10 cellular contexts compared by ENCODE assay signal in the genomic region with DNA sequence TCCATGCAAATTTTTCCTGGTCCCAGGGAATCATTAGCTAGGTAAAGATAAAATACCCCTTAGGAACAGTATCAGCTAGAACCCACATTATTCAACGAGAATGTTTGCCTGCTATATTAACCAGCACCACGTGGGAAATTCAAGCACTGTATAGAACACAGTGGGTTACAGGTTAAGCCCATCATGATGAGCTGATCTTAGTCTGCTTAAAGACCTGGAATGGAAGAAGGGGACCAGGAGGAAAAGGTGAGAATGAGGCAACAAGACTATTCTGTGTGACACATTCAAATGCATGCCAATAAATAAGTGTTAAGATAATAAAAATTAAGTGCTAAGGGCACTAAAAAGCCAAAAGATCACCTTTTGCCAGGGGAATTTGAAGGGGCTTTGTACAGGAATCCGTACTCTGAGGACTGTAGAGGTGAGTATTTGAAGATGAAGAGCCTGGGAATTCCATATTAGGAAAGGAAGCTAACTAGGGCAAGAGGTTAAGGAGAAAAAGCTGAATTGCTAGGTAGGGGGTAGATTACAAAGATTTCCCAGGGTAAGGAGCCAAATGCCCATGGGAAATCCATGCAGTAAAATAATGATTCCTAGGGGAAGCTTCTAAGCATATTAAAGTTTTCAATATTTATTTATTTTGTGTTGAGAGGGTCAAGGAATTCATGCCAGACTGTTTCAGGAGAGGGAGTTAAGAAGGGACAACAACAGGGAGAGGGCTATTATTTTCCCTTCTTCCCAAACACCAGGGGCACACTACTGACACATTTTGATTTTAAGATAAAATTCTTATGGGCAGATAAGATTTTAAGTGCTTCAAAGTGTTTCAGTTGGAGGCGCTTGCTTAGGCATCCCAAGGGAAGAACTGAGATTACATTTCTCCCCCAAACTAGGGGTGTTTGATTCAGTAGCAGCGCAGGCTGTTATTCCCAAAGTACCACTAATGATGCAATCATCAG.
"Had no signal": no experiment of that assay in that cellular context is flagged by ENCODE, and none has a peak within 500 bp of the region (broad histone marks: within the 10 kb centered on the region; RNA-seq: fewer than 3 reads in every experiment).

No MANE protein-coding gene starts in this region.

- H3K27me3 ChIP-seq: cardiac muscle cell, ovary had no signal

- H3K9me3 ChIP-seq: ovary, thoracic aorta had no signal

- ATAC-seq: left ventricle myocardium superior had no signal

- H3K9me3 Mint-ChIP-seq: activated naive CD4-positive, alpha-beta T cell treated with anti-CD3 and anti-CD28 coated beads, Interleukin-2, amount 10 ng/mL, durations not matched to agents 7 days and 5 days; memory B cell had no signal

- H3K36me3 Mint-ChIP-seq: activated naive CD4-positive, alpha-beta T cell treated with anti-CD3 and anti-CD28 coated beads, Interleukin-2, amount 10 ng/mL, durations not matched to agents 7 days and 5 days; memory B cell had no signal

- H3K36me3 ChIP-seq: cardiac muscle cell, ovary, thoracic aorta had no signal

- H3K27ac Mint-ChIP-seq: activated naive CD4-positive, alpha-beta T cell treated with anti-CD3 and anti-CD28 coated beads, Interleukin-2, amount 10 ng/mL, durations not matched to agents 7 days and 5 days; memory B cell had no signal

- H3K4me3 ChIP-seq: cardiac muscle cell, ovary, thoracic aorta had no signal

- DNase-seq: activated CD4-positive, CD25-positive, alpha-beta regulatory T cell treated with anti-CD3 and anti-CD28 coated beads, Interleukin-2, amount 50 U/mL, for 72 hours; activated naive CD4-positive, alpha-beta T cell treated with anti-CD3 and anti-CD28 coated beads, Interleukin-2, amount 10 ng/mL, durations not matched to agents 7 days and 5 days; activated T-cell treated with anti-CD3 and anti-CD28 coated beads for 4 hours; erythroblast; left ventricle myocardium superior; ovary; stimulated activated CD4-positive, alpha-beta T cell treated with anti-CD3 and anti-CD28 coated beads, Interleukin-1b, Interleukin-23, amount 100 ng/mL, for 48 hours had no signal

- H3K27ac ChIP-seq: cardiac muscle cell, ovary, thoracic aorta had no signal
